Comparison of ENCODE assay signal across 17 cellular contexts in the genomic region with DNA sequence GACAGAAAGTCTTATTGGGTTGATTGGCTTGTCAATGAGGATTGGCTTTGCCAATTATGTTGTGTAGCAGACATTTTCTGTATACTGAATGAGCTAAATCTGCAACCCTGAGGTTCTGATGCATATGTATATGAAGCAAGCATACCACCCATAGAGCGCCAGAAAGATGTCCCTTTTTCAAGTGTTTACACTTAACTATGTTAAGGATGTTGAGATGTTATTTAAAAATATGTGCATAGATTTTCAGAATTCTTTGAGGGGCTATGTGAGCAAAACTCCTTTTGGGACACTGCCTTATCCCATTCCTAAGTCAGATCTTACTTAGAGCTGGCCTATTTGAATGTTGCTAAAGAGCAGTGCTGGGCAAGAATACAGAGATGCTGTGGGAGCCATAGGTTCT. TPM values are rescaled to one million over a fixed set of nuclear protein-coding genes. Genes with fewer than 3 reads are reported as not detected.
DNase-seq lines count a peak whose midpoint lies in the region; ATAC-seq, FAIRE-seq and TF ChIP-seq lines count a peak whose summit lies in the region.
"Had no signal": no experiment of that assay in that cellular context is flagged by ENCODE, and none has a peak within 500 bp of the region (broad histone marks: within the 10 kb centered on the region; RNA-seq: fewer than 3 reads in every experiment).

No MANE protein-coding gene starts in this region.

- no peak overlapping the region for H2AK5ac ChIP-seq in mesendoderm (ENCODE audit: low read length)

- H4K5ac ChIP-seq in mesendoderm (ENCODE audit: low read length) = no peak overlapping the region

- H4K20me1 ChIP-seq in K562 (replicated peaks; ENCODE audit: control insufficient read depth, insufficient read depth, low read length) = no peaks in the 10 kb centered on the region

- no peak for ATAC-seq in K562
- ATAC-seq: GM12878 had no signal

- H3K4me3 ChIP-seq in K562 = peak overlapping the region; percentile 59; the same call in 1 of the 2 replicates
- no peak overlapping the region for H3K4me3 ChIP-seq in mesendoderm (ENCODE audit: low read length)
- H3K4me3 ChIP-seq in subcutaneous abdominal adipose tissue (ENCODE audit: low read depth in 1 of 5, low read length in 5 of 5) = no peak overlapping the region
- H3K4me3 ChIP-seq: GM12878 had no signal

- H4K8ac ChIP-seq in mesendoderm (ENCODE audit: low read depth, low read length) = no peak overlapping the region

- no peak for TF ChIP-seq CTCF in K562 (IDR thresholded peaks at IDR 0.05 in 2 of 3, conservative IDR thresholded peaks at IDR 0.05 in 1 of 3; ENCODE audit: insufficient read depth in 2 of 3, low read depth in 1 of 3, low read length in 3 of 3)

- no peak for FAIRE-seq in K562 (lab: Jason Lieb, UNC)
- FAIRE-seq: A204.1, GM12878, H54 had no signal

- H3K27ac Mint-ChIP-seq in activated CD4-positive, alpha-beta T cell treated with anti-CD3 and anti-CD28 coated beads, Interleukin-2, amount 10 ng/mL, durations not matched to agents 24 days and 14 days = no peak overlapping the region

- H3K27me3 ChIP-seq in K562 (ENCODE audit: control insufficient read depth in 2 of 2, insufficient read depth in 2 of 2, low read length in 2 of 2) = no peaks in the 10 kb centered on the region
- no peaks in the 10 kb centered on the region for H3K27me3 ChIP-seq in mesendoderm (ENCODE audit: insufficient read depth, low read length, poor library complexity)
- no peaks in the 10 kb centered on the region for H3K27me3 ChIP-seq in subcutaneous abdominal adipose tissue (ENCODE audit: control insufficient read depth in 5 of 5, insufficient read depth in 4 of 5, low read length in 5 of 5)

- H3K4ac ChIP-seq in mesendoderm (ENCODE audit: low read depth, low read length) = no peak overlapping the region

- no peaks in the 10 kb centered on the region for H3K79me1 ChIP-seq in mesendoderm (ENCODE audit: low read length)

- H3K4me2 ChIP-seq in K562 (ENCODE audit: insufficient read depth, low read length) = peak overlapping the region; percentile 91
- no peak overlapping the region for H3K4me2 ChIP-seq in mesendoderm (ENCODE audit: low read length)

- H2AFZ ChIP-seq in K562 (ENCODE audit: low read depth, low read length) = no peak overlapping the region

- no peak for TF ChIP-seq RAD21 in K562 (CRISPR knock-in tag; conservative IDR thresholded peaks at IDR 0.05 in 1 of 2, IDR thresholded peaks at IDR 0.05 in 1 of 2)

- H2BK5ac ChIP-seq in mesendoderm (ENCODE audit: low read length) = no peak overlapping the region

- intact Hi-C loops in activated CD4-positive, alpha-beta T cell treated with anti-CD3 and anti-CD28 coated beads, Interleukin-2, amount 10 ng/mL, durations not matched to agents 24 days and 14 days (cut with micrococcal nuclease) = loop anchor here (5.0 kb wide), 1 partner anchor 220 kb away; no protein-coding TSS in a partner anchor
- intact Hi-C loops in K562 (cut with micrococcal nuclease) = loop anchor here (5.0 kb wide), 1 partner anchor 120 kb away; no protein-coding TSS in a partner anchor

- WGBS in K562 (ENCODE audit: insufficient coverage, low coverage, missing lambda C conversion rate) = 92% methylated on average over 1 of the region's 1 CpG
- WGBS in mesendoderm (ENCODE audit: extremely low coverage, insufficient coverage, low lambda C conversion rate) = no CpG with 5 or more reads among the region's 1 CpG

- H3K9me3 Mint-ChIP-seq in activated CD4-positive, alpha-beta T cell treated with anti-CD3 and anti-CD28 coated beads, Interleukin-2, amount 10 ng/mL, durations not matched to agents 24 days and 14 days = peaks cover 5% of the 10 kb centered on the region

- peaks cover 9 to 40% of the 10 kb centered on the region in 2 experiments; a peak in 4 of 5 replicates for H3K4me1 ChIP-seq in K562 (replicated peaks in 1 of 2; ENCODE audit: control insufficient read depth in 2 of 2, insufficient read depth in 2 of 2, low read length in 2 of 2)
- no peaks in the 10 kb centered on the region for H3K4me1 ChIP-seq in mesendoderm (ENCODE audit: control insufficient read depth, low read depth, low read length)
- peaks cover 0 to 29% (median 22%) of the 10 kb centered on the region in 5 donors for H3K4me1 ChIP-seq in subcutaneous abdominal adipose tissue (ENCODE audit: control insufficient read depth in 5 of 5, insufficient read depth in 5 of 5, low read length in 5 of 5)

- peak; percentile 45 for DNase-seq in activated CD4-positive, alpha-beta T cell treated with anti-CD3 and anti-CD28 coated beads, Interleukin-2, amount 10 ng/mL, durations not matched to agents 24 days and 14 days
- DNase-seq in activated CD4-positive, alpha-beta T cell treated with anti-CD3 and anti-CD28 coated beads for 1 hour = no peak
- DNase-seq in K562 (ENCODE audit: extremely low read depth in 1 of 4, low spot score in 3 of 4) (no peak), mesendoderm (peak; percentile 30), T-helper 9 cell (no peak), OCI-M2 (lab: John Stamatoyannopoulos, UW; ENCODE audit: unreplicated experiment) (no peak), Kasumi-1 (lab: John Stamatoyannopoulos, UW) (no peak)
- DNase-seq: activated effector memory CD4-positive, alpha-beta T cell treated with anti-CD3 and anti-CD28 coated beads, Interleukin-2, amount 50 U/mL, for 16 hours; effector CD4-positive, alpha-beta T cell; NCI-H345; posterior cingulate gyrus; stimulated activated CD4-positive, alpha-beta T cell treated with anti-CD3 and anti-CD28 coated beads, Interleukin-12 subunit alpha, Interleukin-12 subunit beta, amount 100 ng/mL, for 4 hours had no signal

- TF ChIP-seq POLR2A in K562 (conservative IDR thresholded peaks at IDR 0.05) = no peak

- in situ Hi-C loops in K562 (cut with MboI) = no loop called here

- no peak overlapping the region for H3K23ac ChIP-seq in mesendoderm (ENCODE audit: low read length)

- H3K56ac ChIP-seq in mesendoderm (ENCODE audit: low read length) = no peak overlapping the region

- no peaks in the 10 kb centered on the region for H3K9me1 ChIP-seq in K562 (ENCODE audit: control insufficient read depth, insufficient read depth, low read length)

- H3K27ac ChIP-seq in K562 (ENCODE audit: extremely low read depth, low read depth, low read length) (peak overlapping the region; percentile 79; the same call in 2 of the 3 replicates), mesendoderm (ENCODE audit: low read depth, low read length) (no peak overlapping the region), subcutaneous abdominal adipose tissue (ENCODE audit: low read depth, low read length) (peak overlapping the region; percentile 95)
- H3K27ac ChIP-seq: KMS-11 had no signal

- no peaks in the 10 kb centered on the region for H3K27me3 Mint-ChIP-seq in activated CD4-positive, alpha-beta T cell treated with anti-CD3 and anti-CD28 coated beads, Interleukin-2, amount 10 ng/mL, durations not matched to agents 24 days and 14 days

- H3K9me3 ChIP-seq in K562 (replicated peaks; ENCODE audit: control insufficient read depth, insufficient read depth, low read depth, low read length) (peaks cover 8% of the 10 kb centered on the region), subcutaneous abdominal adipose tissue (ENCODE audit: control insufficient read depth in 5 of 5, low read length in 5 of 5) (no peaks in the 10 kb centered on the region)

- H2BK15ac ChIP-seq in mesendoderm (replicated peaks; ENCODE audit: low read depth) = no peak overlapping the region

- H3K4me1 Mint-ChIP-seq in activated CD4-positive, alpha-beta T cell treated with anti-CD3 and anti-CD28 coated beads, Interleukin-2, amount 10 ng/mL, durations not matched to agents 24 days and 14 days = peaks cover 23% of the 10 kb centered on the region

- CTCF ChIA-PET in K562 (lab: Yijun Ruan, JAX; ENCODE audit: low intra/inter-chr PET ratio) = no interaction called here

- no peaks in the 10 kb centered on the region for H3K36me3 Mint-ChIP-seq in activated CD4-positive, alpha-beta T cell treated with anti-CD3 and anti-CD28 coated beads, Interleukin-2, amount 10 ng/mL, durations not matched to agents 24 days and 14 days (ENCODE audit: low read depth)

- H2BK120ac ChIP-seq in mesendoderm (ENCODE audit: low read depth, low read length) = no peak overlapping the region

- H3K9ac ChIP-seq in K562 (ENCODE audit: insufficient read depth in 1 of 2, low read depth in 2 of 2, low read length in 2 of 2) (0 out of 4 replicates have a peak overlapping the region, but pooled peaks of 1 of the 2 experiments have one; percentile 61), mesendoderm (ENCODE audit: low read length) (no peak overlapping the region), subcutaneous abdominal adipose tissue (ENCODE audit: low read length in 5 of 5) (peak overlapping the region in 1 of 5 donors; percentile 16)
- H3K9ac ChIP-seq: KMS-11 had no signal

- H3K4me3 Mint-ChIP-seq in activated CD4-positive, alpha-beta T cell treated with anti-CD3 and anti-CD28 coated beads, Interleukin-2, amount 10 ng/mL, durations not matched to agents 24 days and 14 days = no peak overlapping the region

- peaks cover 50% of the 10 kb centered on the region for H3K79me2 ChIP-seq in K562 (ENCODE audit: control insufficient read depth, insufficient read depth, low read length)
- no peaks in the 10 kb centered on the region for H3K79me2 ChIP-seq in mesendoderm (ENCODE audit: control insufficient read depth, insufficient read depth, low read length)

- no peak overlapping the region for H3K18ac ChIP-seq in mesendoderm (ENCODE audit: low read length)

- BruUV-seq in K562 (replicated peaks; lab: Mats Ljungman, UMichigan) = no TSS peak

- H3K36me3 ChIP-seq in K562 (ENCODE audit: control insufficient read depth, insufficient read depth, low read length) (peaks cover 9% of the 10 kb centered on the region; the same call in 2 of the 3 replicates), mesendoderm (ENCODE audit: control insufficient read depth, insufficient read depth, low read length) (no peaks in the 10 kb centered on the region), subcutaneous abdominal adipose tissue (ENCODE audit: control insufficient read depth in 5 of 5, insufficient read depth in 5 of 5, low read length in 5 of 5) (no peaks in the 10 kb centered on the region)

- POLR2A ChIA-PET in K562 (lab: Yijun Ruan, JAX) = no interaction called here

- TF ChIP-seq EP300 in K562 (IDR thresholded peaks at IDR 0.05; ENCODE audit: low read length) = no peak

RNA-seq across cellular contexts. Expression of gene AIG1, which starts 1.9 kb away (rescaled TPM):
- 2.9 and 4.7 TPM in 2 replicates for total RNA-seq in activated CD4-positive, alpha-beta T cell treated with anti-CD3 and anti-CD28 coated beads, Interleukin-2, amount 10 ng/mL, durations not matched to agents 24 days and 14 days
- 161 and 345 TPM in 2 replicates for total RNA-seq in K562 (2011; cell fraction: chromatin; rRNA removed; ENCODE audit: low replicate concordance)
- 110 and 115 TPM in 2 replicates for total RNA-seq in K562 (2011; cell fraction: nucleolus; rRNA removed)
- total RNA-seq in K562 (2011; cell fraction: nucleoplasm; rRNA removed) = 203 and 359 TPM in 2 replicates
- total RNA-seq in K562 (2014; rRNA removed) (74.8 and 75.7 TPM in 2 replicates), K562 (2014; rRNA removed; fragmentation: Illumina TruSeq; extraction: Trizol) (116 and 118 TPM in 2 replicates), K562 (2015; rRNA removed; fragmentation: Illumina TruSeq; extraction: Trizol) (127 and 134 TPM in 2 replicates), K562 (2021) (85.2 and 89.8 TPM in 2 replicates)
- polyA plus RNA-seq in K562 (2011; rRNA removed) (279 and 333 TPM in 2 replicates), K562 (2014; fragmentation: Illumina TruSeq; extraction: Trizol) (95.2 and 110 TPM in 2 replicates), K562 (2014; fragmentation: Nextera tagmentation; extraction: Ambion mirVana) (100 to 1,000 TPM; 129 to 169 TPM), K562 (2014; rRNA removed) (127 and 157 TPM in 2 replicates)
- 118 and 187 TPM in 2 replicates for polyA plus RNA-seq in K562 (2011; cell fraction: cytosol; rRNA removed)
- 379 TPM in 2 replicates for polyA plus RNA-seq in K562 (2011; cell fraction: nucleus; rRNA removed)
- polyA plus RNA-seq in K562 (2012) = 94.1 and 189 TPM in 2 replicates
- 131 and 152 TPM in 2 replicates for polyA minus RNA-seq in K562 (2011; rRNA and poly(A)+ RNA removed)
- polyA minus RNA-seq in K562 (2011; cell fraction: cytosol; rRNA and poly(A)+ RNA removed) = 54.3 and 60.9 TPM in 2 replicates
- polyA minus RNA-seq in K562 (2011; cell fraction: nucleus; rRNA and poly(A)+ RNA removed) = 204 and 231 TPM in 2 replicates
- 26.0 TPM for polyA plus RNA-seq in mesendoderm (2013, experiment 1 of 2)
- 24.7 TPM for polyA plus RNA-seq in mesendoderm (2013, experiment 2 of 2)

Comparison
In these comparisons a context has a peak if more than half of its experiments do, and no peak if none do; other contexts are left out.
1. DNase-seq: peak in activated CD4-positive, alpha-beta T cell treated with anti-CD3 and anti-CD28 coated beads, Interleukin-2, amount 10 ng/mL, durations not matched to agents 24 days and 14 days (single experiment) and mesendoderm (single experiment); none in activated CD4-positive, alpha-beta T cell treated with anti-CD3 and anti-CD28 coated beads for 1 hour (single experiment), K562 (0 of 4), T-helper 9 cell (single experiment), OCI-M2 (single experiment) and Kasumi-1 (0 of 2).
2. RNA of gene AIG1, which starts 1.9 kb away (total RNA-seq): 74.8 to 359 TPM in K562; 2.9 to 4.7 TPM in activated CD4-positive, alpha-beta T cell treated with anti-CD3 and anti-CD28 coated beads, Interleukin-2, amount 10 ng/mL, durations not matched to agents 24 days and 14 days; every median in the first group is over 10 times any median in the second.